ENCODE assay signal across 33 cellular contexts in genomic region chr14:85675957-85676356, GRCh38.
"Had no signal": no experiment of that assay in that cellular context is flagged by ENCODE, and none has a peak within 500 bp of the region (broad histone marks: within the 10 kb centered on the region; RNA-seq: fewer than 3 reads in every experiment).

No MANE protein-coding gene starts in this region.

- DNase-seq: activated B cell treated with CpG ODN at 0.5 μM for 24 hours; activated CD4-positive, alpha-beta memory T cell treated with anti-CD3 and anti-CD28 coated beads for 36 hours; activated CD4-positive, alpha-beta T cell treated with anti-CD3 and anti-CD28 coated beads for 4 hours; activated CD4-positive, alpha-beta T cell treated with anti-CD3 and anti-CD28 coated beads, Interleukin-2, amount 50 U/mL, for 1 hour; activated CD4-positive, CD25-positive, alpha-beta regulatory T cell treated with anti-CD3 and anti-CD28 coated beads, Interleukin-2, amount 50 U/mL, for 72 hours; activated CD8-positive, alpha-beta memory T cell treated with anti-CD3 and anti-CD28 coated beads, Interleukin-2, amount 50 U/mL, for 4 hours; activated naive CD4-positive, alpha-beta T cell treated with anti-CD3 and anti-CD28 coated beads, Interleukin-2, amount 10 ng/mL, durations not matched to agents 7 days and 5 days; activated naive CD8-positive, alpha-beta T cell treated with anti-CD3 and anti-CD28 coated beads, Interleukin-2, amount 50 U/mL, for 24 hours; activated T-cell treated with anti-CD3 and anti-CD28 coated beads for 4 hours; activated T-cell treated with anti-CD3 and anti-CD28 coated beads, Interleukin-2, amount 50 U/mL, for 4 hours; anterior cingulate cortex; central memory CD4-positive, alpha-beta T cell; NCI-H1092 treated with DMSO at 0.1 percent for 48 hours; NCI-H1417; NCI-H146; NCI-H187; NCI-H2029 treated with DMSO at 0.1 percent for 48 hours; NCI-H2107; NCI-H226; NCI-H446 treated with DMSO at 0.1 percent for 48 hours; NCI-H524; NCI-H69; NK-92 treated with Interleukin-12 subunit alpha and Interleukin-12 subunit beta, amount 100 ng/mL, for 24 hours; PC-3; SIG-M5; SW 1271; T-helper 1 cell; T-helper 2 cell; T-helper 9 cell had no signal

- H3K27ac ChIP-seq: RWPE1, VCaP had no signal

- H3K4me3 ChIP-seq: K562 had no signal

- ATAC-seq: activated naive CD8-positive, alpha-beta T cell treated with anti-CD3 and anti-CD28 coated beads, Interleukin-2, amount 50 U/mL, for 24 hours; activated T-cell treated with anti-CD3 and anti-CD28 coated beads, Interleukin-2, amount 50 U/mL, for 4 hours; K562; PC-3; Right ventricle myocardium inferior had no signal
